ENCODE assay signal across 33 cellular contexts in genomic region chr16:89624775-89625761, GRCh38. TPM values are rescaled to one million over a fixed set of nuclear protein-coding genes. Genes with fewer than 3 reads are reported as not detected.
"Had no signal": no experiment of that assay in that cellular context is flagged by ENCODE, and none has a peak within 500 bp of the region (broad histone marks: within the 10 kb centered on the region; RNA-seq: fewer than 3 reads in every experiment).

No MANE protein-coding gene starts in this region.

- H3K27me3 ChIP-seq: adrenal gland, ascending aorta, hepatocyte, thyroid gland had no signal

- H3K9ac ChIP-seq: parathyroid adenoma had no signal

- ATAC-seq: activated CD4-positive, CD25-positive, alpha-beta regulatory T cell treated with anti-CD3 and anti-CD28 coated beads, Interleukin-2, amount 50 U/mL, for 24 hours; gastrocnemius medialis; right cardiac atrium; stimulated activated memory B cell treated with anti-CD40 and anti-IgM and Interleukin-4, amounts not matched to agents 10 μg/mL and 1 μg/mL and 100 μg/mL, for 72 hours had no signal

- H3K4me1 ChIP-seq: adrenal gland, ascending aorta, colonic mucosa, gastrocnemius medialis, stomach, thyroid gland had no signal

- H3K36me3 Mint-ChIP-seq: activated naive CD8-positive, alpha-beta T cell treated with anti-CD3 and anti-CD28 coated beads for 36 hours; brain; naive B cell; stimulated activated memory B cell treated with anti-CD40 and anti-IgM and Interleukin-4, amounts not matched to agents 10 μg/mL and 1 μg/mL and 100 μg/mL, for 72 hours had no signal

- H3K27ac ChIP-seq: adrenal gland, ascending aorta, cardiac muscle cell, colonic mucosa, gastrocnemius medialis, hepatocyte, parathyroid adenoma, stomach, thyroid gland, WERI-Rb-1 had no signal

- H3K36me3 ChIP-seq: adrenal gland, ascending aorta, cardiac muscle cell, colonic mucosa, gastrocnemius medialis, stomach, thyroid gland, WERI-Rb-1 had no signal

- H3K4me1 Mint-ChIP-seq: activated naive CD8-positive, alpha-beta T cell treated with anti-CD3 and anti-CD28 coated beads for 36 hours; naive B cell had no signal

- H3K9me3 Mint-ChIP-seq: activated naive CD4-positive, alpha-beta T cell treated with anti-CD3 and anti-CD28 coated beads for 36 hours; activated naive CD8-positive, alpha-beta T cell treated with anti-CD3 and anti-CD28 coated beads for 36 hours; activated T-helper 1 cell treated with anti-CD3 and anti-CD28 coated beads, Interleukin-12 subunit alpha, Interleukin-12 subunit beta, Interleukin-2, Interleukin-4 antibody, amounts not matched to agents 30 ng/mL and 10 ng/mL and 1 ng/mL, durations not matched to agents 14 hours and 24 hours and 36 hours; brain; naive B cell; stimulated activated memory B cell treated with anti-CD40 and anti-IgM and Interleukin-4, amounts not matched to agents 10 μg/mL and 1 μg/mL and 100 μg/mL, for 72 hours; T-helper 1 cell treated with Interleukin-12 subunit alpha and Interleukin-12 subunit beta and Interleukin-4 antibody, amounts not matched to agents 30 μg/mL and 1 μg/mL, for 36 hours had no signal

- H3K27me3 Mint-ChIP-seq: brain had no signal

- H3K4me3 ChIP-seq: adrenal gland, ascending aorta, cardiac muscle cell, colonic mucosa, gastrocnemius medialis, hepatocyte, stomach, thyroid gland had no signal

- H3K9me3 ChIP-seq: adrenal gland, ascending aorta, colonic mucosa, gastrocnemius medialis, thyroid gland had no signal

- H3K79me2 ChIP-seq: hepatocyte, parathyroid adenoma had no signal

- H3K27ac Mint-ChIP-seq: activated naive CD4-positive, alpha-beta T cell treated with anti-CD3 and anti-CD28 coated beads for 36 hours; activated naive CD8-positive, alpha-beta T cell treated with anti-CD3 and anti-CD28 coated beads for 36 hours; activated T-helper 1 cell treated with anti-CD3 and anti-CD28 coated beads, Interleukin-12 subunit alpha, Interleukin-12 subunit beta, Interleukin-2, Interleukin-4 antibody, amounts not matched to agents 30 ng/mL and 10 ng/mL and 1 ng/mL, durations not matched to agents 14 hours and 24 hours and 36 hours; naive B cell; stimulated activated memory B cell treated with anti-CD40 and anti-IgM and Interleukin-4, amounts not matched to agents 10 μg/mL and 1 μg/mL and 100 μg/mL, for 72 hours; T-helper 1 cell treated with Interleukin-12 subunit alpha and Interleukin-12 subunit beta and Interleukin-4 antibody, amounts not matched to agents 30 μg/mL and 1 μg/mL, for 36 hours had no signal

- H3K4me2 ChIP-seq: hepatocyte had no signal

- H2AFZ ChIP-seq: hepatocyte, parathyroid adenoma had no signal

- H3K4me3 Mint-ChIP-seq: activated naive CD4-positive, alpha-beta T cell treated with anti-CD3 and anti-CD28 coated beads for 36 hours; activated naive CD8-positive, alpha-beta T cell treated with anti-CD3 and anti-CD28 coated beads for 36 hours; activated T-helper 1 cell treated with anti-CD3 and anti-CD28 coated beads, Interleukin-12 subunit alpha, Interleukin-12 subunit beta, Interleukin-2, Interleukin-4 antibody, amounts not matched to agents 30 ng/mL and 10 ng/mL and 1 ng/mL, durations not matched to agents 14 hours and 24 hours and 36 hours; stimulated activated memory B cell treated with anti-CD40 and anti-IgM and Interleukin-4, amounts not matched to agents 10 μg/mL and 1 μg/mL and 100 μg/mL, for 72 hours; T-helper 1 cell treated with Interleukin-12 subunit alpha and Interleukin-12 subunit beta and Interleukin-4 antibody, amounts not matched to agents 30 μg/mL and 1 μg/mL, for 36 hours had no signal

- FAIRE-seq: endometrium had no signal

- DNase-seq: activated CD4-positive, alpha-beta T cell treated with anti-CD3 and anti-CD28 coated beads for 48 hours; activated CD4-positive, alpha-beta T cell treated with anti-CD3 and anti-CD28 coated beads, Interleukin-2, amount 50 U/mL, for 48 hours; activated CD8-positive, alpha-beta memory T cell treated with anti-CD3 and anti-CD28 coated beads for 24 hours; activated effector memory CD4-positive, alpha-beta T cell treated with anti-CD3 and anti-CD28 coated beads, Interleukin-2, amount 50 U/mL, for 16 hours; activated naive CD4-positive, alpha-beta T cell treated with anti-CD3 and anti-CD28 coated beads for 36 hours; activated naive CD8-positive, alpha-beta T cell treated with anti-CD3 and anti-CD28 coated beads for 36 hours; adrenal gland; cerebellar nuclear complex; colonic mucosa; effector CD8-positive, alpha-beta T cell; gastrocnemius medialis; islet precursor cell; mammary epithelial cell; naive B cell; occipital lobe; right cardiac atrium; stimulated activated CD4-positive, alpha-beta T cell treated with anti-CD3 and anti-CD28 coated beads, Interleukin-1b, Interleukin-23, amount 100 ng/mL, for 48 hours; stimulated activated CD4-positive, alpha-beta T cell treated with anti-CD3 and anti-CD28 coated beads, Interleukin-4, amount 100 ng/mL, for 4 hours; stimulated activated CD8-positive, alpha-beta memory T cell treated with anti-CD3 and anti-CD28 coated beads, Interleukin-4, amount 100 ng/mL, for 48 hours; stomach; T1000; thyroid gland; WERI-Rb-1 had no signal

RNA-seq across cellular contexts. Expression of gene DPEP1, which starts 11.6 kb away (rescaled TPM):
- total RNA-seq: activated naive CD4-positive, alpha-beta T cell treated with anti-CD3 and anti-CD28 coated beads for 36 hours; activated T-helper 1 cell treated with anti-CD3 and anti-CD28 coated beads, Interleukin-12 subunit alpha, Interleukin-12 subunit beta, Interleukin-2, Interleukin-4 antibody, amounts not matched to agents 30 ng/mL and 10 ng/mL and 1 ng/mL, durations not matched to agents 14 hours and 24 hours and 36 hours; ascending aorta; gastrocnemius medialis; mammary epithelial cell had no signal
- polyA plus RNA-seq: mammary epithelial cell had no signal

RNA-seq across cellular contexts. Expression of gene CPNE7, which starts 49.5 kb away (rescaled TPM):
- total RNA-seq: ascending aorta, gastrocnemius medialis, right cardiac atrium had no signal
- polyA plus RNA-seq: right cardiac atrium had no signal
